ENCODE assay signal across 18 cellular contexts in genomic region chr6:31465718-31466117, GRCh38. TPM values are rescaled to one million over a fixed set of nuclear protein-coding genes. Genes with fewer than 3 reads are reported as not detected.
A peak's percentile ranks its signal among the peaks of the same experiment; 100 is the strongest.
DNase-seq lines count a peak whose midpoint lies in the region; ATAC-seq and TF ChIP-seq lines count a peak whose summit lies in the region.
"Had no signal": no experiment of that assay in that cellular context is flagged by ENCODE, and none has a peak within 500 bp of the region (broad histone marks: within the 10 kb centered on the region; RNA-seq: fewer than 3 reads in every experiment).

No MANE protein-coding gene starts in this region.

- H3K9me3 Mint-ChIP-seq in activated CD4-positive, alpha-beta T cell treated with anti-CD3 and anti-CD28 coated beads for 36 hours (ENCODE audit: low read depth), result no peaks in the 10 kb centered on the region
- no peaks in the 10 kb centered on the region for H3K9me3 Mint-ChIP-seq in activated T-helper 17 cell treated with anti-CD3 and anti-CD28 coated beads, Interleukin-2, amount 50 U/mL, for 72 hours
- H3K9me3 Mint-ChIP-seq in naive thymus-derived CD8-positive, alpha-beta T cell, result peaks cover 0 to 2% (median 0%) of the 10 kb centered on the region in 9 donors
- H3K9me3 Mint-ChIP-seq: neural progenitor cell had no signal

- peaks cover 77% of the 10 kb centered on the region for H3K4me1 Mint-ChIP-seq in activated CD4-positive, alpha-beta T cell treated with anti-CD3 and anti-CD28 coated beads for 36 hours
- H3K4me1 Mint-ChIP-seq in activated T-helper 17 cell treated with anti-CD3 and anti-CD28 coated beads, Interleukin-2, amount 50 U/mL, for 72 hours, result peaks cover 58% of the 10 kb centered on the region
- H3K4me1 Mint-ChIP-seq in naive thymus-derived CD8-positive, alpha-beta T cell, result peaks cover 59 to 88% (median 84%) of the 10 kb centered on the region in 4 donors

- TF ChIP-seq CTCF in left lung (IDR thresholded peaks at IDR 0.05), result no peak

- H3K27me3 Mint-ChIP-seq in activated CD4-positive, alpha-beta T cell treated with anti-CD3 and anti-CD28 coated beads for 36 hours, result no peaks in the 10 kb centered on the region
- no peaks in the 10 kb centered on the region for H3K27me3 Mint-ChIP-seq in activated T-helper 17 cell treated with anti-CD3 and anti-CD28 coated beads, Interleukin-2, amount 50 U/mL, for 72 hours
- no peaks in the 10 kb centered on the region for H3K27me3 Mint-ChIP-seq in naive thymus-derived CD8-positive, alpha-beta T cell

- no peak for DNase-seq in activated CD4-positive, alpha-beta T cell treated with anti-CD3 and anti-CD28 coated beads for 36 hours
- no peak for DNase-seq in activated CD4-positive, alpha-beta T cell treated with anti-CD3 and anti-CD28 coated beads, Interleukin-2, amount 50 U/mL, for 1 hour
- DNase-seq in naive thymus-derived CD8-positive, alpha-beta T cell, result peak in 1 of 10 donors; percentile 36
- DNase-seq in NCI-H524 (lab: John Stamatoyannopoulos, UW) (no peak), left lung (no peak)
- DNase-seq: esophagus squamous epithelium; mammary epithelial cell; NCI-H2171; Peyer's patch; SK-N-SH; stimulated activated CD4-positive, alpha-beta T cell treated with anti-CD3 and anti-CD28 coated beads, Interleukin-12 subunit alpha, Interleukin-12 subunit beta, amount 100 ng/mL, for 4 hours; stimulated activated naive CD4-positive, alpha-beta T cell treated with Interleukin-2 at 50 U/mL for 16 hours; upper lobe of left lung had no signal

- no peak overlapping the region for H3K27ac ChIP-seq in left lung
- H3K27ac ChIP-seq: C4-2B, esophagus squamous epithelium, neural progenitor cell, Peyer's patch had no signal

- H3K36me3 Mint-ChIP-seq in activated CD4-positive, alpha-beta T cell treated with anti-CD3 and anti-CD28 coated beads for 36 hours (ENCODE audit: low read depth), result peaks cover 38% of the 10 kb centered on the region
- H3K36me3 Mint-ChIP-seq in activated T-helper 17 cell treated with anti-CD3 and anti-CD28 coated beads, Interleukin-2, amount 50 U/mL, for 72 hours (ENCODE audit: low read depth), result peaks cover 74% of the 10 kb centered on the region
- H3K36me3 Mint-ChIP-seq in naive thymus-derived CD8-positive, alpha-beta T cell, result peaks cover 12 to 46% (median 36%) of the 10 kb centered on the region in 3 donors
- H3K36me3 Mint-ChIP-seq: neural progenitor cell had no signal

- CTCF ChIA-PET in activated CD4-positive, alpha-beta T cell treated with anti-CD3 and anti-CD28 coated beads for 36 hours (lab: Charles Lee), result no interaction called here

- H3K36me3 ChIP-seq in left lung, result peaks cover 0 to 27% of the 10 kb centered on the region in 2 donors
- H3K36me3 ChIP-seq: esophagus squamous epithelium, neural progenitor cell, Peyer's patch, upper lobe of left lung had no signal

- H3K4me1 ChIP-seq in left lung, result peaks cover 4 to 59% of the 10 kb centered on the region in 2 donors

- peak overlapping the region in 1 of 2 donors; percentile 87 for H3K4me3 ChIP-seq in left lung
- H3K4me3 ChIP-seq: neural progenitor cell had no signal

- H3K27me3 ChIP-seq in left lung, result no peaks in the 10 kb centered on the region
- H3K27me3 ChIP-seq: esophagus squamous epithelium, Peyer's patch, upper lobe of left lung had no signal

- no peak overlapping the region for H3K27ac Mint-ChIP-seq in activated CD4-positive, alpha-beta T cell treated with anti-CD3 and anti-CD28 coated beads for 36 hours
- peak overlapping the region; percentile 100 for H3K27ac Mint-ChIP-seq in activated T-helper 17 cell treated with anti-CD3 and anti-CD28 coated beads, Interleukin-2, amount 50 U/mL, for 72 hours
- peak overlapping the region; percentile 69 to 100 (median 99) for H3K27ac Mint-ChIP-seq in naive thymus-derived CD8-positive, alpha-beta T cell
- H3K27ac Mint-ChIP-seq: neural progenitor cell had no signal

- intact Hi-C loops in activated CD4-positive, alpha-beta T cell treated with anti-CD3 and anti-CD28 coated beads for 36 hours (cut with DNase I, micrococcal nuclease), result no loop called here
- intact Hi-C loops in left lung (cut with DNase I), result no loop called here

- POLR2A ChIA-PET in activated CD4-positive, alpha-beta T cell treated with anti-CD3 and anti-CD28 coated beads for 36 hours (lab: Charles Lee), result no interaction called here
- POLR2A ChIA-PET in naive thymus-derived CD8-positive, alpha-beta T cell (lab: Charles Lee), result interaction anchor here (2.2 kb wide), 1 partner anchor 76 kb away, joined by 6 read pairs; the partner anchor contains the start of gene DDX39B

- peak; percentile 32 for TF ChIP-seq POLR2A in GM19099 (IDR thresholded peaks at IDR 0.05; ENCODE audit: extremely low read depth, insufficient read length, low read depth)

- no peak for ATAC-seq in activated CD4-positive, alpha-beta T cell treated with anti-CD3 and anti-CD28 coated beads for 36 hours
- ATAC-seq in activated T-helper 17 cell treated with anti-CD3 and anti-CD28 coated beads, Interleukin-2, amount 50 U/mL, for 72 hours (replicated peaks), result no peak
- ATAC-seq in naive thymus-derived CD8-positive, alpha-beta T cell, result peak in 1 of 2 donors; percentile 9
- no peak for ATAC-seq in HG03354 (IDR thresholded peaks at IDR 0.05; ENCODE audit: poor library complexity, severe bottlenecking, unreplicated experiment)
- no peak for ATAC-seq in left lung

- H3K9me3 ChIP-seq in left lung, result no peaks in the 10 kb centered on the region
- H3K9me3 ChIP-seq: esophagus squamous epithelium, Peyer's patch, SK-N-SH, upper lobe of left lung had no signal

- H3K4me3 Mint-ChIP-seq in activated CD4-positive, alpha-beta T cell treated with anti-CD3 and anti-CD28 coated beads for 36 hours, result peak overlapping the region; percentile 100
- peak overlapping the region; percentile 100 for H3K4me3 Mint-ChIP-seq in activated T-helper 17 cell treated with anti-CD3 and anti-CD28 coated beads, Interleukin-2, amount 50 U/mL, for 72 hours
- H3K4me3 Mint-ChIP-seq in naive thymus-derived CD8-positive, alpha-beta T cell, result peak overlapping the region; percentile 98 to 100 (median 99)
- H3K4me3 Mint-ChIP-seq: neural progenitor cell had no signal

RNA-seq across cellular contexts. Expression of gene MICB, which starts 32.2 kb away (rescaled TPM):
- total RNA-seq in activated CD4-positive, alpha-beta T cell treated with anti-CD3 and anti-CD28 coated beads for 36 hours, result 10 to 100 TPM; 19.6 to 19.7 TPM
- 10 to 100 TPM; 25.8 to 34.3 TPM for total RNA-seq in activated T-helper 17 cell treated with anti-CD3 and anti-CD28 coated beads, Interleukin-2, amount 50 U/mL, for 72 hours
- total RNA-seq in naive thymus-derived CD8-positive, alpha-beta T cell, result 10 to 100 TPM; 12.3 to 13.8 TPM
- 1 to 10 TPM; 3.3 to 4.7 (median 3.8) TPM for polyA plus RNA-seq in naive thymus-derived CD8-positive, alpha-beta T cell
- total RNA-seq in left lung, result 10 to 100 TPM; 11.2 to 11.3 TPM
